In genomic region chr1:4699724-4700301, GRCh38 we compare ENCODE assay signal across 29 cellular contexts. TPM values are rescaled to one million over a fixed set of nuclear protein-coding genes. Genes with fewer than 3 reads are reported as not detected.
DNase-seq lines count a peak whose midpoint lies in the region; ATAC-seq and TF ChIP-seq lines count a peak whose summit lies in the region.
"Had no signal": no experiment of that assay in that cellular context is flagged by ENCODE, and none has a peak within 500 bp of the region (broad histone marks: within the 10 kb centered on the region; RNA-seq: fewer than 3 reads in every experiment).

No MANE protein-coding gene starts in this region.

- H3K9me3 ChIP-seq in T-helper 17 cell (ENCODE audit: control insufficient read depth, low read length, poor library complexity, severe bottlenecking) (no peaks in the 10 kb centered on the region), endodermal cell (ENCODE audit: control insufficient read depth, low read length) (no peaks in the 10 kb centered on the region)
- H3K9me3 ChIP-seq: adrenal gland; BLaER1 treated with 17β-estradiol and CSF1 and Interleukin-3, amounts not matched to agents 10 nM and 100 nM; Caco-2; MG63; neutrophil; Peyer's patch had no signal

- 92 to 95% methylated on average over 7 to 13 of the region's 13 CpGs for WGBS in endodermal cell (ENCODE audit: insufficient coverage in 1 of 2, insufficient read length in 1 of 2), 2 experiments

- peaks cover 19% of the 10 kb centered on the region for H3K27me3 Mint-ChIP-seq in T-helper 17 cell
- peaks cover 24% of the 10 kb centered on the region for H3K27me3 Mint-ChIP-seq in endodermal cell (ENCODE audit: insufficient read depth)

- peak; percentile 2 for DNase-seq in Right ventricle myocardium inferior (ENCODE audit: missing footprints)
- no peak for DNase-seq in cardiac septum (ENCODE audit: low spot score)
- no peak for DNase-seq in T-helper 17 cell
- DNase-seq in endodermal cell, result no peak
- DNase-seq in T1000 (lab: John Stamatoyannopoulos, UW), result no peak
- no peak for DNase-seq in EL
- DNase-seq in OCI-M2 (lab: John Stamatoyannopoulos, UW; ENCODE audit: unreplicated experiment), result no peak
- DNase-seq: activated CD4-positive, alpha-beta T cell treated with anti-CD3 and anti-CD28 coated beads for 4 hours; activated CD8-positive, alpha-beta memory T cell treated with anti-CD3 and anti-CD28 coated beads for 24 hours; activated T-cell treated with anti-CD3 and anti-CD28 coated beads, Interleukin-2, amount 50 U/mL, for 24 hours; adrenal gland; Caco-2; HFFc6; IMR-90; MG63; NCI-H1417 treated with DMSO at 0.1 percent for 48 hours; NCI-H2081 treated with DMSO at 0.1 percent for 48 hours; NCI-H524 treated with DMSO at 0.1 percent for 48 hours; NK-92 treated with Interleukin-12 subunit alpha and Interleukin-12 subunit beta, amount 100 ng/mL, for 24 hours; Peyer's patch; stimulated activated CD8-positive, alpha-beta memory T cell treated with anti-CD3 and anti-CD28 coated beads, Interleukin-4, amount 100 ng/mL, for 48 hours; T-helper 2 cell had no signal

- no peaks in the 10 kb centered on the region for H3K9me3 Mint-ChIP-seq in endodermal cell
- H3K9me3 Mint-ChIP-seq: activated T-cell treated with anti-CD3 and anti-CD28 coated beads, Interleukin-2, amount 50 U/mL, for 24 hours had no signal

- H3K27ac ChIP-seq in endodermal cell (ENCODE audit: low read depth, low read length) (peak overlapping the region; percentile 13), temporal lobe (ENCODE audit: low read depth, low read length) (peak overlapping the region; percentile 78)
- H3K27ac ChIP-seq: adrenal gland; BLaER1 treated with 17β-estradiol and CSF1 and Interleukin-3, amounts not matched to agents 10 nM and 100 nM; cardiac muscle cell; neutrophil; Peyer's patch; SK-N-MC had no signal

- H3K4me1 Mint-ChIP-seq in T-helper 17 cell (peaks cover 2% of the 10 kb centered on the region), endodermal cell (peaks cover 10% of the 10 kb centered on the region)

- no peak for TF ChIP-seq CTCF in endodermal cell (conservative IDR thresholded peaks at IDR 0.05)

- intact Hi-C loops in Right ventricle myocardium inferior (cut with DNase I), result no loop called here
- intact Hi-C loops in cardiac septum (cut with DNase I), result no loop called here

- H3K27ac Mint-ChIP-seq in T-helper 17 cell (peak overlapping the region; percentile 68), endodermal cell (no peak overlapping the region)
- H3K27ac Mint-ChIP-seq: activated T-cell treated with anti-CD3 and anti-CD28 coated beads, Interleukin-2, amount 50 U/mL, for 24 hours; HFFc6 had no signal

- H3K27me3 ChIP-seq in endodermal cell (ENCODE audit: control insufficient read depth, insufficient read depth, low read length, poor library complexity, severe bottlenecking), result no peaks in the 10 kb centered on the region
- H3K27me3 ChIP-seq: adrenal gland; BLaER1 treated with 17β-estradiol and CSF1 and Interleukin-3, amounts not matched to agents 10 nM and 100 nM; cardiac muscle cell; MG63; neutrophil; Peyer's patch had no signal

- H3K36me3 ChIP-seq in endodermal cell (ENCODE audit: control insufficient read depth, insufficient read depth, low read length), result peaks cover 17% of the 10 kb centered on the region
- H3K36me3 ChIP-seq: adrenal gland; BLaER1 treated with 17β-estradiol and CSF1 and Interleukin-3, amounts not matched to agents 10 nM and 100 nM; cardiac muscle cell; MG63; neutrophil; Peyer's patch had no signal

- H3K36me3 Mint-ChIP-seq in T-helper 17 cell (ENCODE audit: low read depth) (no peaks in the 10 kb centered on the region), endodermal cell (ENCODE audit: low read depth) (peaks cover 13% of the 10 kb centered on the region)

- H3K4me3 Mint-ChIP-seq in T-helper 17 cell, result no peak overlapping the region
- no peak overlapping the region for H3K4me3 Mint-ChIP-seq in endodermal cell
- H3K4me3 Mint-ChIP-seq: activated T-cell treated with anti-CD3 and anti-CD28 coated beads, Interleukin-2, amount 50 U/mL, for 24 hours; HFFc6 had no signal

- no peak overlapping the region for H3K9ac ChIP-seq in endodermal cell (ENCODE audit: extremely low read depth, low read length, poor library complexity, severe bottlenecking)
- H3K9ac ChIP-seq: BLaER1 treated with 17β-estradiol and CSF1 and Interleukin-3, amounts not matched to agents 10 nM and 100 nM had no signal

- no peak for ATAC-seq in Right ventricle myocardium inferior
- ATAC-seq in T-helper 17 cell, result no peak

- no peaks in the 10 kb centered on the region for H3K4me1 ChIP-seq in endodermal cell (ENCODE audit: control insufficient read depth, insufficient read depth, low read length)
- H3K4me1 ChIP-seq: adrenal gland, Caco-2, Peyer's patch had no signal

- no peak overlapping the region for H3K4me3 ChIP-seq in endodermal cell (ENCODE audit: low read length)
- H3K4me3 ChIP-seq: adrenal gland; BLaER1 treated with 17β-estradiol and CSF1 and Interleukin-3, amounts not matched to agents 10 nM and 100 nM; cardiac muscle cell; MG63; Peyer's patch; SK-N-MC had no signal

RNA-seq across cellular contexts. Expression of gene AJAP1, which starts 45.4 kb away (rescaled TPM):
- total RNA-seq in Right ventricle myocardium inferior (not detected), cardiac septum (0.11 TPM), T-helper 17 cell (not detected), endodermal cell (10 to 100 TPM; 19.4 to 22.1 TPM), temporal lobe (21.9 TPM)
- polyA plus RNA-seq in endodermal cell (2013, experiment 1 of 2), result 5.5 TPM
- polyA plus RNA-seq in endodermal cell (2013, experiment 2 of 2), result 6.1 TPM
- total RNA-seq: Caco-2, cardiac muscle cell, endothelial cell of umbilical vein, HFFc6, pulmonary artery endothelial cell had no signal
- polyA plus RNA-seq: cardiac muscle cell, endothelial cell of umbilical vein had no signal

Comparison
In these comparisons a context has a peak if more than half of its experiments do, and no peak if none do; other contexts are left out.
1. RNA of gene AJAP1, which starts 45.4 kb away (total RNA-seq): 19.4 to 22.1 TPM in endodermal cell and 21.9 TPM in temporal lobe (single experiment); 0.11 TPM in cardiac septum (single experiment), not detected in Right ventricle myocardium inferior (single experiment) and not detected in T-helper 17 cell; every median in the first group is over 10 times any median in the second.